Comparison of ENCODE assay signal across 11 cellular contexts in the genomic region with DNA sequence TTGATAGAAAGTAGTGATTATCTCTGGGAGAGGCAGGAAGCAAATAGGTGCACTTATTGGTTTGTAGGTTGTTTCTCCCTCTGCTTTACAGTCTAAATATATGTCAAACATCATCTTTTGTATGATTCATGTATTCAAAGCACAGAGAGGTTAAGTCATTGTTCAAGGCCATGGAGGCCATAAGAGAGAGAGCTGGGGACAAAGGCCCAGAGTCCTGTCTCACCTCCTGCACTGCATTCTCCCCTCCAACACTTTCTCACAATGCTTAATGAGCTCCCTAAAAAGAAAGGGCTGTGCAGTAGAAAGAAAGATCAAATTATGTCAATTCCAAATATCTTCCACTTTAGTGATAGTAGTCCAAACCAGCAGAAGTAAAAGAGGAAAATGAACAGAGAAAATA.
"Had no signal": no experiment of that assay in that cellular context is flagged by ENCODE, and none has a peak within 500 bp of the region (broad histone marks: within the 10 kb centered on the region; RNA-seq: fewer than 3 reads in every experiment).

No MANE protein-coding gene starts in this region.

- H3K4me3 ChIP-seq: GM23248, GM23338, HAP-1 had no signal

- H3K36me3 ChIP-seq: HAP-1 had no signal

- H3K4me1 Mint-ChIP-seq: GM23338, H9 had no signal

- H3K4me2 ChIP-seq: GM23338 had no signal

- FAIRE-seq: H1, H54 had no signal

- H2AFZ ChIP-seq: GM23248, GM23338 had no signal

- H3K27ac Mint-ChIP-seq: GM23338, H9, HFFc6 had no signal

- H3K4me1 ChIP-seq: HAP-1 had no signal

- H3K4me3 Mint-ChIP-seq: GM23338, H9, HFFc6 had no signal

- H3K27ac ChIP-seq: GM23248 had no signal

- H3K9ac ChIP-seq: GM23248 had no signal

- DNase-seq: GM23248, GOT3, H7, H9, HCEC 1CT, HFFc6 had no signal

- ATAC-seq: GM23338, HCT116 had no signal
